14 cellular contexts compared by ENCODE assay signal in the genomic region with DNA sequence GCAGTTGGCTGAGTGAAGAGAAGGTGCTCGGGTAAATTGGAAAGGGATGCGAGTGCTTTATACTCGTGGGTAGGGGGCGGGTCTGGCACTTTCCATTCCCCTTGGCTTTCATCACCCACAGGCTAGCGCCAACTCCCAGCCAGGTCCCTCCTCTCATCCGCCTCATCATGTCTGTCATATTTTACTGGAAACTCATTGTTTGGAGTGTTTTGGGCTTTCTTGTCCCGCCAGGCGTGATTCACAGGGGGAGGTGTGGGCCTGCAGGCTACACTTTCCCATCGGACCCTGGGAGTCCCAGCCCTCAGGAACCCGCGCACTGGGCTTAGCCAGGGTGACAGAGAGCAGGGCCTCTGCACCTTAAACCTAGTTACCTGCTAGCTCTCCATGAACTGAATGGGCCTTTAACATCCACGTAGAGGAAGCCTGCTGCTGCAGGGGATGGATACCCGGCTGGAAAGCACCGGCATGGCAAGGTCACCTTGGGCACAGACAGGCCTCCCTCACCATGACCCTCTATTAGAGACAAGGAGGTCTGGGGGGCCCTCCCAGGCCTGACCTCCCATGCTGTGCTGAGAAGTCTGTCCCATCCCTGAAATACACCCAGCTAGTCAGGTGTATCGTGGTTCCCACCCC. TPM values are rescaled to one million over a fixed set of nuclear protein-coding genes. Genes with fewer than 3 reads are reported as not detected.
"Had no signal": no experiment of that assay in that cellular context is flagged by ENCODE, and none has a peak within 500 bp of the region (broad histone marks: within the 10 kb centered on the region; RNA-seq: fewer than 3 reads in every experiment).

Gene KRT14, minus strand, starts transcription at position 33 of the 633 bp plus-strand sequence. CDS start 61 bp downstream, outside the sequence.

- FAIRE-seq: pancreas, small intestine had no signal

- DNase-seq: activated T-cell treated with anti-CD3 and anti-CD28 coated beads, Interleukin-2, amount 50 U/mL, for 1 hour; amygdala; brain microvascular endothelial cell; dermis blood vessel endothelial cell; foreskin melanocyte; pancreas; retina; small intestine; T-cell; tibial artery had no signal

- H3K27ac ChIP-seq: brain microvascular endothelial cell, esophagus muscularis mucosa, pancreas, SK-N-MC, tibial artery had no signal

- H3K9me3 ChIP-seq: esophagus muscularis mucosa, pancreas, tibial artery had no signal

- H3K36me3 ChIP-seq: brain microvascular endothelial cell, esophagus muscularis mucosa, pancreas, tibial artery had no signal

- H3K27me3 ChIP-seq: brain microvascular endothelial cell, pancreas had no signal

- H3K4me3 ChIP-seq: esophagus muscularis mucosa, pancreas, SK-N-MC, tibial artery had no signal

- H3K4me1 ChIP-seq: esophagus muscularis mucosa, pancreas had no signal

- ATAC-seq: pancreas, T-cell had no signal

RNA-seq across cellular contexts. Expression of gene KRT14, which starts in this region (rescaled TPM):
- total RNA-seq: cerebellum, T-cell had no signal
- polyA plus RNA-seq: neural cell had no signal
